Comparison of ENCODE assay signal across 1 cellular context in the genomic region with DNA sequence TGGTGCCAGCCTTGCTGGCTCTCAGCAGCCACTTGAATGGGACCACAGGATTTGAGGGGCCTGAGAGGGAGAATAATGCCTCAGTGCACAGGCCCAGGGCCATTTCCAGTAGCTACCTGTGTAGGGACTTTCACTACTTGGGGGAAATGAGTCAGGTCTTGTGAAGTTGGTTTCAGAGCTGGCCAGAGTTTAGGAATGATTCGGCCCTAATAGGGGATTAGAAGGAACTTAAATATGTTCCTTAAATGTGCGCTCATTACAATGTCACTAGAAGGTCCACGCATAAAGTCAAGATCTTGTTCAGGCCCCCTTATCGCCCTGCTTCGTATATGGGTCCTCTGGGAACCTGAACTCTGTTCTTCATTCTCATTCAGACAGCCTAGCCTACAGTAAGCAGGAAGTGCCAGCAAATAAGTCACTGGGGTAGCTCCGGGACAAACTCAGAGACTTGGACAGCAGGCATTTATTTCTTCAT.
TF ChIP-seq lines count a peak whose summit lies in the region.

No MANE protein-coding gene starts in this region.

TF ChIP-seq in GM12878, 131 proteins besides CTCF, POLR2A, EP300 and RAD21 (continued from another document and continues in another):
- TF ChIP-seq GATAD2B (conservative IDR thresholded peaks at IDR 0.05; ENCODE audit: low read depth) (0 out of 2 replicates have a peak, but pooled peaks have one; percentile 31), JUND (IDR thresholded peaks at IDR 0.05; ENCODE audit: low read depth, low read length) (no peak), TAF1 (IDR thresholded peaks at IDR 0.05; ENCODE audit: borderline replicate concordance, low read depth, low read length) (0 out of 2 replicates have a peak, but pooled peaks have one; percentile 10), HDAC6 (IDR thresholded peaks at IDR 0.05; ENCODE audit: unreplicated experiment) (no peak), CREB1 (IDR thresholded peaks at IDR 0.05; ENCODE audit: low read depth) (peak; percentile 26; the same call in 1 of the 2 replicates), SPI1 (IDR thresholded peaks at IDR 0.05; ENCODE audit: borderline replicate concordance, insufficient read depth, low read depth, low read length) (no peak), BHLHE40 (IDR thresholded peaks at IDR 0.05; ENCODE audit: borderline replicate concordance in 1 of 2, low read depth in 2 of 2, low read length in 1 of 2) (peak; percentile 45 to 75), HDGF (IDR thresholded peaks at IDR 0.05) (no peak), ETV6 (conservative IDR thresholded peaks at IDR 0.05 in 1 of 2, IDR thresholded peaks at IDR 0.05 in 1 of 2; ENCODE audit: borderline replicate concordance in 1 of 2, low read depth in 1 of 2) (peak in 1 of 2 experiments; percentile 95; a peak in 2 of 4 replicates), HDAC2 (IDR thresholded peaks at IDR 0.05) (no peak), JUNB (IDR thresholded peaks at IDR 0.05) (peak; percentile 97), SMC3 (IDR thresholded peaks at IDR 0.05; ENCODE audit: borderline replicate concordance, low read length) (0 out of 2 replicates have a peak, but pooled peaks have one; percentile 7), YY1 (IDR thresholded peaks at IDR 0.05; ENCODE audit: low read depth, low read length) (peak; percentile 33; the same call in 1 of the 2 replicates), TCF3 (IDR thresholded peaks at IDR 0.05; ENCODE audit: borderline replicate concordance, insufficient read depth, low read depth, low read length) (peak; percentile 50; the same call in 1 of the 2 replicates), TBL1XR1 (IDR thresholded peaks at IDR 0.05; ENCODE audit: low read depth, low read length) (peak; percentile 24; the same call in 1 of the 2 replicates), NBN (IDR thresholded peaks at IDR 0.05) (0 out of 2 replicates have a peak, but pooled peaks have one; percentile 59), NFIC (IDR thresholded peaks at IDR 0.05; ENCODE audit: low read depth, low read length) (peak; percentile 92), FOXK2 (IDR thresholded peaks at IDR 0.05) (no peak), CEBPB (IDR thresholded peaks at IDR 0.05; ENCODE audit: borderline replicate concordance in 1 of 2, low read depth in 2 of 2, low read length in 2 of 2) (no peak), CBFB (IDR thresholded peaks at IDR 0.05; ENCODE audit: low read depth) (no peak; the same call in 1 of the 2 replicates), EGR1 (IDR thresholded peaks at IDR 0.05; ENCODE audit: borderline replicate concordance in 1 of 2, low read depth in 2 of 2, low read length in 2 of 2) (peak in 1 of 2 experiments; percentile 49; a peak in 1 of 3 replicates), RB1 (IDR thresholded peaks at IDR 0.05; ENCODE audit: borderline replicate concordance) (no peak), SIN3A (IDR thresholded peaks at IDR 0.05; ENCODE audit: low read depth, low read length) (no peak), TARDBP (IDR thresholded peaks at IDR 0.05; ENCODE audit: borderline replicate concordance) (no peak), BRCA1 (IDR thresholded peaks at IDR 0.05; ENCODE audit: low read depth, low read length) (no peak), STAT1 (conservative IDR thresholded peaks at IDR 0.05) (no peak), MEF2B (IDR thresholded peaks at IDR 0.05; ENCODE audit: partially characterized antibody, poor library complexity, severe bottlenecking) (peak; percentile 48), ZNF622 (IDR thresholded peaks at IDR 0.05) (no peak), SREBF2 (IDR thresholded peaks at IDR 0.05; ENCODE audit: low read length) (no peak), RFX5 (IDR thresholded peaks at IDR 0.05; ENCODE audit: low read depth, low read length) (no peak), SIX5 (IDR thresholded peaks at IDR 0.05; ENCODE audit: low read depth, low read length, severe bottlenecking) (no peak), PAX5 (IDR thresholded peaks at IDR 0.05; ENCODE audit: borderline replicate concordance, low read depth, low read length) (peak; percentile 84; the same call in 1 of the 2 replicates), SMAD5 (IDR thresholded peaks at IDR 0.05; ENCODE audit: low read depth) (no peak), IKZF2 (IDR thresholded peaks at IDR 0.05) (peak; percentile 93 to 95), HCFC1 (IDR thresholded peaks at IDR 0.05; ENCODE audit: low read length) (no peak), EED (IDR thresholded peaks at IDR 0.05; ENCODE audit: low read depth) (peak; percentile 99), MTA3 (IDR thresholded peaks at IDR 0.05; ENCODE audit: borderline replicate concordance, low read length) (peak; percentile 60; the same call in 1 of the 2 replicates), SMAD1 (IDR thresholded peaks at IDR 0.05; ENCODE audit: low read depth, partially characterized antibody) (no peak)
- TF ChIP-seq, protein P1, sequence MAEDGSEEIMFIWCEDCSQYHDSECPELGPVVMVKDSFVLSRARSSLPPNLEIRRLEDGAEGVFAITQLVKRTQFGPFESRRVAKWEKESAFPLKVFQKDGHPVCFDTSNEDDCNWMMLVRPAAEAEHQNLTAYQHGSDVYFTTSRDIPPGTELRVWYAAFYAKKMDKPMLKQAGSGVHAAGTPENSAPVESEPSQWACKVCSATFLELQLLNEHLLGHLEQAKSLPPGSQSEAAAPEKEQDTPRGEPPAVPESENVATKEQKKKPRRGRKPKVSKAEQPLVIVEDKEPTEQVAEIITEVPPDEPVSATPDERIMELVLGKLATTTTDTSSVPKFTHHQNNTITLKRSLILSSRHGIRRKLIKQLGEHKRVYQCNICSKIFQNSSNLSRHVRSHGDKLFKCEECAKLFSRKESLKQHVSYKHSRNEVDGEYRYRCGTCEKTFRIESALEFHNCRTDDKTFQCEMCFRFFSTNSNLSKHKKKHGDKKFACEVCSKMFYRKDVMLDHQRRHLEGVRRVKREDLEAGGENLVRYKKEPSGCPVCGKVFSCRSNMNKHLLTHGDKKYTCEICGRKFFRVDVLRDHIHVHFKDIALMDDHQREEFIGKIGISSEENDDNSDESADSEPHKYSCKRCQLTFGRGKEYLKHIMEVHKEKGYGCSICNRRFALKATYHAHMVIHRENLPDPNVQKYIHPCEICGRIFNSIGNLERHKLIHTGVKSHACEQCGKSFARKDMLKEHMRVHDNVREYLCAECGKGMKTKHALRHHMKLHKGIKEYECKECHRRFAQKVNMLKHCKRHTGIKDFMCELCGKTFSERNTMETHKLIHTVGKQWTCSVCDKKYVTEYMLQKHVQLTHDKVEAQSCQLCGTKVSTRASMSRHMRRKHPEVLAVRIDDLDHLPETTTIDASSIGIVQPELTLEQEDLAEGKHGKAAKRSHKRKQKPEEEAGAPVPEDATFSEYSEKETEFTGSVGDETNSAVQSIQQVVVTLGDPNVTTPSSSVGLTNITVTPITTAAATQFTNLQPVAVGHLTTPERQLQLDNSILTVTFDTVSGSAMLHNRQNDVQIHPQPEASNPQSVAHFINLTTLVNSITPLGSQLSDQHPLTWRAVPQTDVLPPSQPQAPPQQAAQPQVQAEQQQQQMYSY (CRISPR knock-in tag; IDR thresholded peaks at IDR 0.05): no peak
- TF ChIP-seq, protein P2, sequence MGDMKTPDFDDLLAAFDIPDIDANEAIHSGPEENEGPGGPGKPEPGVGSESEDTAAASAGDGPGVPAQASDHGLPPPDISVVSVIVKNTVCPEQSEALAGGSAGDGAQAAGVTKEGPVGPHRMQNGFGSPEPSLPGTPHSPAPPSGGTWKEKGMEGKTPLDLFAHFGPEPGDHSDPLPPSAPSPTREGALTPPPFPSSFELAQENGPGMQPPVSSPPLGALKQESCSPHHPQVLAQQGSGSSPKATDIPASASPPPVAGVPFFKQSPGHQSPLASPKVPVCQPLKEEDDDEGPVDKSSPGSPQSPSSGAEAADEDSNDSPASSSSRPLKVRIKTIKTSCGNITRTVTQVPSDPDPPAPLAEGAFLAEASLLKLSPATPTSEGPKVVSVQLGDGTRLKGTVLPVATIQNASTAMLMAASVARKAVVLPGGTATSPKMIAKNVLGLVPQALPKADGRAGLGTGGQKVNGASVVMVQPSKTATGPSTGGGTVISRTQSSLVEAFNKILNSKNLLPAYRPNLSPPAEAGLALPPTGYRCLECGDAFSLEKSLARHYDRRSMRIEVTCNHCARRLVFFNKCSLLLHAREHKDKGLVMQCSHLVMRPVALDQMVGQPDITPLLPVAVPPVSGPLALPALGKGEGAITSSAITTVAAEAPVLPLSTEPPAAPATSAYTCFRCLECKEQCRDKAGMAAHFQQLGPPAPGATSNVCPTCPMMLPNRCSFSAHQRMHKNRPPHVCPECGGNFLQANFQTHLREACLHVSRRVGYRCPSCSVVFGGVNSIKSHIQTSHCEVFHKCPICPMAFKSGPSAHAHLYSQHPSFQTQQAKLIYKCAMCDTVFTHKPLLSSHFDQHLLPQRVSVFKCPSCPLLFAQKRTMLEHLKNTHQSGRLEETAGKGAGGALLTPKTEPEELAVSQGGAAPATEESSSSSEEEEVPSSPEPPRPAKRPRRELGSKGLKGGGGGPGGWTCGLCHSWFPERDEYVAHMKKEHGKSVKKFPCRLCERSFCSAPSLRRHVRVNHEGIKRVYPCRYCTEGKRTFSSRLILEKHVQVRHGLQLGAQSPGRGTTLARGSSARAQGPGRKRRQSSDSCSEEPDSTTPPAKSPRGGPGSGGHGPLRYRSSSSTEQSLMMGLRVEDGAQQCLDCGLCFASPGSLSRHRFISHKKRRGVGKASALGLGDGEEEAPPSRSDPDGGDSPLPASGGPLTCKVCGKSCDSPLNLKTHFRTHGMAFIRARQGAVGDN (IDR thresholded peaks at IDR 0.05): no peak
- TF ChIP-seq, protein P3, sequence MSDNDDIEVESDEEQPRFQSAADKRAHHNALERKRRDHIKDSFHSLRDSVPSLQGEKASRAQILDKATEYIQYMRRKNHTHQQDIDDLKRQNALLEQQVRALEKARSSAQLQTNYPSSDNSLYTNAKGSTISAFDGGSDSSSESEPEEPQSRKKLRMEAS (IDR thresholded peaks at IDR 0.05; ENCODE audit: low read depth, low read length): no peak
- TF ChIP-seq, protein P4, sequence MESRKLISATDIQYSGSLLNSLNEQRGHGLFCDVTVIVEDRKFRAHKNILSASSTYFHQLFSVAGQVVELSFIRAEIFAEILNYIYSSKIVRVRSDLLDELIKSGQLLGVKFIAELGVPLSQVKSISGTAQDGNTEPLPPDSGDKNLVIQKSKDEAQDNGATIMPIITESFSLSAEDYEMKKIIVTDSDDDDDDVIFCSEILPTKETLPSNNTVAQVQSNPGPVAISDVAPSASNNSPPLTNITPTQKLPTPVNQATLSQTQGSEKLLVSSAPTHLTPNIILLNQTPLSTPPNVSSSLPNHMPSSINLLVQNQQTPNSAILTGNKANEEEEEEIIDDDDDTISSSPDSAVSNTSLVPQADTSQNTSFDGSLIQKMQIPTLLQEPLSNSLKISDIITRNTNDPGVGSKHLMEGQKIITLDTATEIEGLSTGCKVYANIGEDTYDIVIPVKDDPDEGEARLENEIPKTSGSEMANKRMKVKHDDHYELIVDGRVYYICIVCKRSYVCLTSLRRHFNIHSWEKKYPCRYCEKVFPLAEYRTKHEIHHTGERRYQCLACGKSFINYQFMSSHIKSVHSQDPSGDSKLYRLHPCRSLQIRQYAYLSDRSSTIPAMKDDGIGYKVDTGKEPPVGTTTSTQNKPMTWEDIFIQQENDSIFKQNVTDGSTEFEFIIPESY (IDR thresholded peaks at IDR 0.05): no peak
- TF ChIP-seq, protein P5, sequence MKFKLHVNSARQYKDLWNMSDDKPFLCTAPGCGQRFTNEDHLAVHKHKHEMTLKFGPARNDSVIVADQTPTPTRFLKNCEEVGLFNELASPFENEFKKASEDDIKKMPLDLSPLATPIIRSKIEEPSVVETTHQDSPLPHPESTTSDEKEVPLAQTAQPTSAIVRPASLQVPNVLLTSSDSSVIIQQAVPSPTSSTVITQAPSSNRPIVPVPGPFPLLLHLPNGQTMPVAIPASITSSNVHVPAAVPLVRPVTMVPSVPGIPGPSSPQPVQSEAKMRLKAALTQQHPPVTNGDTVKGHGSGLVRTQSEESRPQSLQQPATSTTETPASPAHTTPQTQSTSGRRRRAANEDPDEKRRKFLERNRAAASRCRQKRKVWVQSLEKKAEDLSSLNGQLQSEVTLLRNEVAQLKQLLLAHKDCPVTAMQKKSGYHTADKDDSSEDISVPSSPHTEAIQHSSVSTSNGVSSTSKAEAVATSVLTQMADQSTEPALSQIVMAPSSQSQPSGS (IDR thresholded peaks at IDR 0.05; ENCODE audit: low read length): peak; percentile 69; the same call in 1 of the 2 replicates
- TF ChIP-seq, protein P6, sequence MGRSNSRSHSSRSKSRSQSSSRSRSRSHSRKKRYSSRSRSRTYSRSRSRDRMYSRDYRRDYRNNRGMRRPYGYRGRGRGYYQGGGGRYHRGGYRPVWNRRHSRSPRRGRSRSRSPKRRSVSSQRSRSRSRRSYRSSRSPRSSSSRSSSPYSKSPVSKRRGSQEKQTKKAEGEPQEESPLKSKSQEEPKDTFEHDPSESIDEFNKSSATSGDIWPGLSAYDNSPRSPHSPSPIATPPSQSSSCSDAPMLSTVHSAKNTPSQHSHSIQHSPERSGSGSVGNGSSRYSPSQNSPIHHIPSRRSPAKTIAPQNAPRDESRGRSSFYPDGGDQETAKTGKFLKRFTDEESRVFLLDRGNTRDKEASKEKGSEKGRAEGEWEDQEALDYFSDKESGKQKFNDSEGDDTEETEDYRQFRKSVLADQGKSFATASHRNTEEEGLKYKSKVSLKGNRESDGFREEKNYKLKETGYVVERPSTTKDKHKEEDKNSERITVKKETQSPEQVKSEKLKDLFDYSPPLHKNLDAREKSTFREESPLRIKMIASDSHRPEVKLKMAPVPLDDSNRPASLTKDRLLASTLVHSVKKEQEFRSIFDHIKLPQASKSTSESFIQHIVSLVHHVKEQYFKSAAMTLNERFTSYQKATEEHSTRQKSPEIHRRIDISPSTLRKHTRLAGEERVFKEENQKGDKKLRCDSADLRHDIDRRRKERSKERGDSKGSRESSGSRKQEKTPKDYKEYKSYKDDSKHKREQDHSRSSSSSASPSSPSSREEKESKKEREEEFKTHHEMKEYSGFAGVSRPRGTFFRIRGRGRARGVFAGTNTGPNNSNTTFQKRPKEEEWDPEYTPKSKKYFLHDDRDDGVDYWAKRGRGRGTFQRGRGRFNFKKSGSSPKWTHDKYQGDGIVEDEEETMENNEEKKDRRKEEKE (IDR thresholded peaks at IDR 0.05): no peak
- TF ChIP-seq, protein P7, sequence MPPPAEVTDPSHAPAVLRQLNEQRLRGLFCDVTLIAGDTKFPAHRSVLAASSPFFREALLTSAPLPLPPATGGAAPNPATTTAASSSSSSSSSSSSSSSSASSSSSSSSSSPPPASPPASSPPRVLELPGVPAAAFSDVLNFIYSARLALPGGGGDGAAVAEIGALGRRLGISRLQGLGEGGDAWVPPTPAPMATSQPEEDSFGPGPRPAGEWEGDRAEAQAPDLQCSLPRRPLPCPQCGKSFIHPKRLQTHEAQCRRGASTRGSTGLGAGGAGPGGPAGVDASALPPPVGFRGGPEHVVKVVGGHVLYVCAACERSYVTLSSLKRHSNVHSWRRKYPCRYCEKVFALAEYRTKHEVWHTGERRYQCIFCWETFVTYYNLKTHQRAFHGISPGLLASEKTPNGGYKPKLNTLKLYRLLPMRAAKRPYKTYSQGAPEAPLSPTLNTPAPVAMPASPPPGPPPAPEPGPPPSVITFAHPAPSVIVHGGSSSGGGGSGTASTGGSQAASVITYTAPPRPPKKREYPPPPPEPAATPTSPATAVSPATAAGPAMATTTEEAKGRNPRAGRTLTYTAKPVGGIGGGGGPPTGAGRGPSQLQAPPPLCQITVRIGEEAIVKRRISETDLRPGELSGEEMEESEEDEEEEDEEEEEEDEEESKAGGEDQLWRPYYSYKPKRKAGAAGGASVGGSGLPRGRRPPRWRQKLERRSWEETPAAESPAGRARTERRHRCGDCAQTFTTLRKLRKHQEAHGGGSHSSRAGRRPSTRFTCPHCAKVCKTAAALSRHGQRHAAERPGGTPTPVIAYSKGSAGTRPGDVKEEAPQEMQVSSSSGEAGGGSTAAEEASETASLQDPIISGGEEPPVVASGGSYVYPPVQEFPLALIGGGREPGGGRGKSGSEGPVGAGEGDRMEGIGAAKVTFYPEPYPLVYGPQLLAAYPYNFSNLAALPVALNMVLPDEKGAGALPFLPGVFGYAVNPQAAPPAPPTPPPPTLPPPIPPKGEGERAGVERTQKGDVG (CRISPR knock-in tag; IDR thresholded peaks at IDR 0.05): no peak
